Comparison of ENCODE assay signal across 10 cellular contexts in genomic region chr10:43453266-43453831, GRCh38. TPM values are rescaled to one million over a fixed set of nuclear protein-coding genes. Genes with fewer than 3 reads are reported as not detected.
A peak's percentile ranks its signal among the peaks of the same experiment; 100 is the strongest.
DNase-seq lines count a peak whose midpoint lies in the region; ATAC-seq and TF ChIP-seq lines count a peak whose summit lies in the region.
"Had no signal": no experiment of that assay in that cellular context is flagged by ENCODE, and none has a peak within 500 bp of the region (broad histone marks: within the 10 kb centered on the region; RNA-seq: fewer than 3 reads in every experiment).

No MANE protein-coding gene starts in this region.

- no peaks in the 10 kb centered on the region for H3K27me3 Mint-ChIP-seq in CD14-positive monocyte (ENCODE audit: low read depth in 3 of 3)
- peaks cover 6% of the 10 kb centered on the region for H3K27me3 Mint-ChIP-seq in endothelial cell (ENCODE audit: unreplicated experiment)

- H3K36me3 Mint-ChIP-seq in CD14-positive monocyte (peaks cover 0 to 9% of the 10 kb centered on the region in 2 donors), endothelial cell (ENCODE audit: low read depth, unreplicated experiment) (no peaks in the 10 kb centered on the region)

- H3K4me3 Mint-ChIP-seq in CD14-positive monocyte = no peak overlapping the region
- peak overlapping the region; percentile 45 for H3K4me3 Mint-ChIP-seq in endothelial cell (ENCODE audit: unreplicated experiment)

- TF ChIP-seq CTCF in CD14-positive monocyte (IDR thresholded peaks at IDR 0.05) (no peak), endothelial cell (IDR thresholded peaks at IDR 0.05; ENCODE audit: unreplicated experiment) (no peak)

- peak overlapping the region; percentile 10 for H3K27ac ChIP-seq in HUES48 (ENCODE audit: low read depth, low read length)

- H3K4me1 Mint-ChIP-seq in CD14-positive monocyte (peaks cover 40% of the 10 kb centered on the region), endothelial cell (ENCODE audit: unreplicated experiment) (peaks cover 23% of the 10 kb centered on the region)

- H3K27me3 ChIP-seq in HUES48 (ENCODE audit: control insufficient read depth, insufficient read depth, low read length) = no peaks in the 10 kb centered on the region

- no peak overlapping the region for H3K9ac ChIP-seq in HUES48 (ENCODE audit: low read depth, low read length)

- peak overlapping the region in 5 of 7 donors; percentile 88 to 97 (median 95) for H3K27ac Mint-ChIP-seq in CD14-positive monocyte
- H3K27ac Mint-ChIP-seq in endothelial cell (ENCODE audit: unreplicated experiment) = no peak overlapping the region

- H3K36me3 ChIP-seq in HUES48 (ENCODE audit: control insufficient read depth, insufficient read depth, low read length) = no peaks in the 10 kb centered on the region

- H3K4me3 ChIP-seq in HUES48 (ENCODE audit: low read depth, low read length) = no peak overlapping the region

- H3K9me3 Mint-ChIP-seq in CD14-positive monocyte (no peaks in the 10 kb centered on the region), endothelial cell (ENCODE audit: unreplicated experiment) (no peaks in the 10 kb centered on the region)

- H3K9me3 ChIP-seq in HUES48 (ENCODE audit: control insufficient read depth, insufficient read depth, low read length) = no peaks in the 10 kb centered on the region

- intact Hi-C loops in CD14-positive monocyte (cut with micrococcal nuclease) = loop anchor here in 1 of 2 donors (2.0 kb wide), 1 partner anchor 15 kb away; no protein-coding TSS in a partner anchor

- H3K4me1 ChIP-seq in HUES48 (ENCODE audit: control insufficient read depth, insufficient read depth, low read length) = peaks cover 12% of the 10 kb centered on the region

- DNase-seq in CD14-positive monocyte (ENCODE audit: low spot score) (no peak), endothelial cell (ENCODE audit: low spot score) (no peak), cortex of kidney (lab: John Stamatoyannopoulos, UW) (no peak), GDM1 (lab: John Stamatoyannopoulos, UW) (no peak), NCI-H1436 treated with DMSO at 0.1 percent for 48 hours (lab: John Stamatoyannopoulos, UW) (no peak)
- DNase-seq: mesendoderm, NCI-H1694 had no signal

- ATAC-seq in GM19043 (IDR thresholded peaks at IDR 0.05; ENCODE audit: low read depth, unreplicated experiment) (peak; percentile 21), GM19324 (IDR thresholded peaks at IDR 0.05; ENCODE audit: low FRiP score, unreplicated experiment) (no peak)

RNA-seq across cellular contexts. Expression of gene ZNF487, which starts 16.4 kb away (rescaled TPM):
- 10 to 100 TPM in 1 of 2 donors, 1 to 10 TPM in 1; 8.6 to 15.6 TPM for polyA plus RNA-seq in CD14-positive monocyte
- total RNA-seq in endothelial cell (ENCODE audit: unreplicated experiment) = 3.3 TPM

RNA-seq across cellular contexts. Expression of gene HNRNPF, which starts 44.4 kb away (rescaled TPM):
- polyA plus RNA-seq in CD14-positive monocyte = 100 to 1,000 TPM; 188 to 189 TPM
- 194 TPM for total RNA-seq in endothelial cell (ENCODE audit: unreplicated experiment)
